ENCODE assay signal across 10 cellular contexts in the genomic region with DNA sequence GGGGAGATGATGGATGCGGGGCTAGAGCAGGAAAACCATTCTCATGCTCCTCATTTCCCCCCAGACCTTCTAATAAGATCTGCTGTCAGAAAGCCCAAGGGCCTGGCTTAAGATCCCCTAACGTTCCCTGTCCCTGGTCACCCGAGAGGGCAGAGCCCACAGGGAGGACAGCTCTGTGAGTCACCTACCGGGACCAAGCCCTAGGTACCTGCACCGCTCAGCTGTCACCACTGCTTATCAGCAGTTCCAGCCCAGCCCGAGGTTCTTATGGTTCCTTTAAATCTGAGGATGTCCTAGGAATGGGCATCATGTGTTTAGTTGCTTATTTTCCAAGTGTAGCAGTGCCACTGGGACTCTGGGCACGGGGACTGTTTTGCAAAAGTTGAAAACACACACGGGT.
"Had no signal": no experiment of that assay in that cellular context is flagged by ENCODE, and none has a peak within 500 bp of the region (broad histone marks: within the 10 kb centered on the region; RNA-seq: fewer than 3 reads in every experiment).

No MANE protein-coding gene starts in this region.

- H3K9me3 Mint-ChIP-seq: endodermal cell had no signal

- H3K27me3 ChIP-seq: SJSA1 had no signal

- H3K27ac ChIP-seq: body of pancreas, SJSA1, VCaP had no signal

- DNase-seq: activated gamma-delta T cell, body of pancreas, erythroblast, hippocampal formation, midbrain, SW 1271 had no signal

- H3K4me1 ChIP-seq: body of pancreas had no signal

- H3K4me3 Mint-ChIP-seq: dendritic cell treated with granulocyte-macrophage colony-stimulating factor and Interleukin-4, amounts not matched to agents 40 ng/mL and 50 ng/mL, for 4 days; endodermal cell had no signal

- H3K9me3 ChIP-seq: body of pancreas, SJSA1 had no signal

- H3K36me3 ChIP-seq: SJSA1 had no signal

- H3K4me3 ChIP-seq: body of pancreas, SJSA1 had no signal

- ATAC-seq: body of pancreas had no signal
